Comparison of ENCODE assay signal across 1 cellular context in genomic region chr1:40316595-40317393, GRCh38.
TF ChIP-seq lines count a peak whose summit lies in the region.

COL9A2 (minus strand) TSS chr1:40317286; CDS start chr1:40317197, 89 bp downstream.

TF ChIP-seq in HEK293, 187 proteins besides CTCF, POLR2A, EP300 and RAD21 (continued from another document):
- TF ChIP-seq ZNF518A (tag by site-specific recombination; conservative IDR thresholded peaks at IDR 0.05; ENCODE audit: low read depth): no peak
